1 cellular context compared by ENCODE assay signal in the genomic region with DNA sequence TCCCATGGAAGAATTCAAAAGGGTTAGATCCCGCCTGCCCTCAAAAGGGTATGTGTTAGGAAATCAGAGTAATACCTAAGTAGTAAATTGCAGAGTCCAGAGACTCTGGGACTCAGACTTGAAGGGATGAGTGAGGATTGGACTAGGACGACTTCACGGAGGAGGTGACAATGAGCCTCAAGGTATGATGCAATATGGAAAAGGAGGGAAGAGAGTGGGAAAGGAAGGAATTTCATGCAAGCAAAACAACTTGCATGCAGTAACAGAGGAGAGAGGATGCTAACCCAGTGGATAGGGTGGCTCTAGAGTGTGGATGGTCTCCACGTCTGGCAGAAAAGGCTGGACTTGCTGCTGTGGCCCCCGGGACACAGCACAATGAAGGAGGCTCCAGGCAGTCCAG.
TF ChIP-seq lines count a peak whose summit lies in the region.

No MANE protein-coding gene starts in this region.

TF ChIP-seq in K562, 482 proteins besides CTCF, POLR2A, EP300 and RAD21:
- TF ChIP-seq CEBPG (CRISPR knock-in tag; IDR thresholded peaks at IDR 0.05) = peak; percentile 64; the same call in 1 of the 2 replicates
- TF ChIP-seq CEBPG (tag; conservative IDR thresholded peaks at IDR 0.05 in 1 of 2, IDR thresholded peaks at IDR 0.05 in 1 of 2) = peak; percentile 68 to 85
- TF ChIP-seq SIN3B (IDR thresholded peaks at IDR 0.05; ENCODE audit: low read depth) = no peak
- no peak for TF ChIP-seq TAF15 (IDR thresholded peaks at IDR 0.05; ENCODE audit: low read depth, low read length)
- TF ChIP-seq, protein P1, sequence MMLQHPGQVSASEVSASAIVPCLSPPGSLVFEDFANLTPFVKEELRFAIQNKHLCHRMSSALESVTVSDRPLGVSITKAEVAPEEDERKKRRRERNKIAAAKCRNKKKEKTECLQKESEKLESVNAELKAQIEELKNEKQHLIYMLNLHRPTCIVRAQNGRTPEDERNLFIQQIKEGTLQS (IDR thresholded peaks at IDR 0.05) = peak; percentile 72
- TF ChIP-seq, protein P1 (CRISPR knock-in tag; conservative IDR thresholded peaks at IDR 0.05) = no peak
- TF ChIP-seq, protein P2, sequence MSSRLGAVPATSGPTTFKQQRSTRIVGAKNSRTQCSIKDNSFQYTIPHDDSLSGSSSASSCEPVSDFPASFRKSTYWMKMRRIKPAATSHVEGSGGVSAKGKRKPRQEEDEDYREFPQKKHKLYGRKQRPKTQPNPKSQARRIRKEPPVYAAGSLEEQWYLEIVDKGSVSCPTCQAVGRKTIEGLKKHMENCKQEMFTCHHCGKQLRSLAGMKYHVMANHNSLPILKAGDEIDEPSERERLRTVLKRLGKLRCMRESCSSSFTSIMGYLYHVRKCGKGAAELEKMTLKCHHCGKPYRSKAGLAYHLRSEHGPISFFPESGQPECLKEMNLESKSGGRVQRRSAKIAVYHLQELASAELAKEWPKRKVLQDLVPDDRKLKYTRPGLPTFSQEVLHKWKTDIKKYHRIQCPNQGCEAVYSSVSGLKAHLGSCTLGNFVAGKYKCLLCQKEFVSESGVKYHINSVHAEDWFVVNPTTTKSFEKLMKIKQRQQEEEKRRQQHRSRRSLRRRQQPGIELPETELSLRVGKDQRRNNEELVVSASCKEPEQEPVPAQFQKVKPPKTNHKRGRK (tag; IDR thresholded peaks at IDR 0.05) = no peak
- peak; percentile 82 for TF ChIP-seq CEBPB (tag; IDR thresholded peaks at IDR 0.05)
- TF ChIP-seq PHB2 (IDR thresholded peaks at IDR 0.05; ENCODE audit: low read depth) = no peak
- TF ChIP-seq, protein P3, sequence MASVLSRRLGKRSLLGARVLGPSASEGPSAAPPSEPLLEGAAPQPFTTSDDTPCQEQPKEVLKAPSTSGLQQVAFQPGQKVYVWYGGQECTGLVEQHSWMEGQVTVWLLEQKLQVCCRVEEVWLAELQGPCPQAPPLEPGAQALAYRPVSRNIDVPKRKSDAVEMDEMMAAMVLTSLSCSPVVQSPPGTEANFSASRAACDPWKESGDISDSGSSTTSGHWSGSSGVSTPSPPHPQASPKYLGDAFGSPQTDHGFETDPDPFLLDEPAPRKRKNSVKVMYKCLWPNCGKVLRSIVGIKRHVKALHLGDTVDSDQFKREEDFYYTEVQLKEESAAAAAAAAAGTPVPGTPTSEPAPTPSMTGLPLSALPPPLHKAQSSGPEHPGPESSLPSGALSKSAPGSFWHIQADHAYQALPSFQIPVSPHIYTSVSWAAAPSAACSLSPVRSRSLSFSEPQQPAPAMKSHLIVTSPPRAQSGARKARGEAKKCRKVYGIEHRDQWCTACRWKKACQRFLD (CRISPR knock-in tag; IDR thresholded peaks at IDR 0.05) = no peak
- TF ChIP-seq ZNF445 (CRISPR knock-in tag; IDR thresholded peaks at IDR 0.05; ENCODE audit: low read depth) = no peak
- no peak for TF ChIP-seq CCNT2 (IDR thresholded peaks at IDR 0.05; ENCODE audit: borderline replicate concordance, extremely low read depth, insufficient read length, low read depth, low read length)
